In the genomic region with DNA sequence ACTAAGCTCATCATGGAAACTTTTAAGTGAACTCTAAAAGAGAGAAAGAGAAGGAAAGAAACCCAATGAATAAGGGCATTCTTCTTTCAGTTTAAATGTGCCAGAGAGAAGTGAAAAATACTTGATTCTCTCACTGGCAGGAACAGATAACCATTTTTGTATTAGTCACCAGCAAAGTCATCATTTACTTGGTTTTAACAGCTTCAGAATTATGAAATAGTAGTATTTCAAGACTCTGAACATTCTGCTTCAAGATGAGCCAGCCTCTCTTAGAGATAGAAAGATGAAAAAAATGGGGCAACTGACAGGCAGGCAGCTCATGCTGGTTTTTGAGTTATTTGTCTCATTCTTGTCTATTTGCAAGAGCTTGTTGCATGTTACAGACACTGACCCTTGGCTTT, we compare ENCODE assay signal across 8 cellular contexts.
DNase-seq lines count a peak whose midpoint lies in the region; ATAC-seq and FAIRE-seq lines count a peak whose summit lies in the region.

No MANE protein-coding gene starts in this region.

- H2AK5ac ChIP-seq in mesenchymal stem cell (ENCODE audit: low read length, severe bottlenecking): no peak overlapping the region

- H3K27me3 ChIP-seq in mesenchymal stem cell (ENCODE audit: control insufficient read depth in 1 of 2, insufficient read depth in 1 of 2, low read length in 2 of 2) (no peaks in the 10 kb centered on the region), small intestine (ENCODE audit: control insufficient read depth in 2 of 2, insufficient read depth in 2 of 2, low read length in 2 of 2) (no peaks in the 10 kb centered on the region)

- H3K14ac ChIP-seq in mesenchymal stem cell (ENCODE audit: low read length in 2 of 2): no peak overlapping the region

- H3K9me3 ChIP-seq in mesenchymal stem cell (ENCODE audit: control insufficient read depth, low read length): no peaks in the 10 kb centered on the region
- no peaks in the 10 kb centered on the region for H3K9me3 ChIP-seq in small intestine (ENCODE audit: control insufficient read depth, low read depth)

- no peak overlapping the region for H4K8ac ChIP-seq in mesenchymal stem cell (ENCODE audit: low read length)

- no peak overlapping the region for H2AFZ ChIP-seq in mesenchymal stem cell (ENCODE audit: low read depth, low read length)

- H3K4ac ChIP-seq in mesenchymal stem cell (ENCODE audit: low read depth in 1 of 2, low read length in 2 of 2): no peak overlapping the region

- H3K9ac ChIP-seq in mesenchymal stem cell (ENCODE audit: low read length): peak overlapping the region; percentile 49

- H3K4me2 ChIP-seq in mesenchymal stem cell (ENCODE audit: low read length, poor library complexity, severe bottlenecking): no peak overlapping the region

- H3K79me1 ChIP-seq in mesenchymal stem cell (replicated peaks; ENCODE audit: low read length, poor library complexity, severe bottlenecking): no peaks in the 10 kb centered on the region

- FAIRE-seq in small intestine (lab: Jason Lieb, UNC): no peak

- H2BK12ac ChIP-seq in mesenchymal stem cell (ENCODE audit: low read length in 2 of 2): no peak overlapping the region

- H3K23ac ChIP-seq in mesenchymal stem cell (ENCODE audit: low read length in 2 of 2): no peak overlapping the region

- H2BK15ac ChIP-seq in mesenchymal stem cell (ENCODE audit: low read depth, poor library complexity, severe bottlenecking): no peak overlapping the region

- H3K36me3 ChIP-seq in mesenchymal stem cell (ENCODE audit: control insufficient read depth in 1 of 2, insufficient read depth in 2 of 2, low read depth in 1 of 2, low read length in 2 of 2) (no peaks in the 10 kb centered on the region), small intestine (ENCODE audit: control insufficient read depth in 2 of 2, insufficient read depth in 2 of 2, low read length in 2 of 2) (no peaks in the 10 kb centered on the region)

- peak; percentile 67 for ATAC-seq in GM18907 (IDR thresholded peaks at IDR 0.05; ENCODE audit: unreplicated experiment)
- ATAC-seq in HG02885 (IDR thresholded peaks at IDR 0.05; ENCODE audit: poor library complexity, unreplicated experiment): peak; percentile 79

- H3K27ac ChIP-seq in mesenchymal stem cell (ENCODE audit: low read length, poor library complexity, severe bottlenecking) (no peak overlapping the region), small intestine (ENCODE audit: low read depth in 1 of 2, low read length in 1 of 2) (no peak overlapping the region)

- H3K4me1 ChIP-seq in mesenchymal stem cell (ENCODE audit: control insufficient read depth, insufficient read depth, low read depth, low read length) (peaks cover 3% of the 10 kb centered on the region), small intestine (ENCODE audit: control insufficient read depth in 2 of 2, insufficient read depth in 1 of 2, low read depth in 1 of 2, low read length in 1 of 2) (peaks cover 0 to 3% of the 10 kb centered on the region in 2 donors)

- H2BK5ac ChIP-seq in mesenchymal stem cell (ENCODE audit: low read depth, low read length, poor library complexity, severe bottlenecking): no peak overlapping the region

- in situ Hi-C loops in G401 (cut with HindIII; ENCODE audit: low sequenced_read_pairs): no loop called here

- peak; percentile 41 for DNase-seq in RPMI7951 (ENCODE audit: low read depth)
- DNase-seq in mesenchymal stem cell: peak; percentile 68
- no peak for DNase-seq in GF-D8 (lab: John Stamatoyannopoulos, UW)
- no peak for DNase-seq in NCI-H1436 treated with DMSO at 0.1 percent for 48 hours (lab: John Stamatoyannopoulos, UW)
- DNase-seq in small intestine: no peak
- no peak for DNase-seq in G401 (ENCODE audit: low spot score)

- no peak overlapping the region for H4K91ac ChIP-seq in mesenchymal stem cell (ENCODE audit: low read length)

- H3K4me3 ChIP-seq in mesenchymal stem cell (ENCODE audit: insufficient read depth in 1 of 2, low read depth in 1 of 2, low read length in 2 of 2) (no peak overlapping the region), small intestine (ENCODE audit: low read depth in 1 of 2, low read length in 2 of 2) (no peak overlapping the region)

- H2BK120ac ChIP-seq in mesenchymal stem cell (ENCODE audit: low read depth, low read length): no peak overlapping the region

- H3K18ac ChIP-seq in mesenchymal stem cell (ENCODE audit: low read depth in 1 of 2, low read length in 2 of 2): no peak overlapping the region

Comparison
In these comparisons a context has a peak if more than half of its experiments do, and no peak if none do; other contexts are left out.
1. DNase-seq: peak in RPMI7951 (single experiment) and mesenchymal stem cell (single experiment); none in GF-D8 (single experiment), NCI-H1436 treated with DMSO at 0.1 percent for 48 hours (single experiment), small intestine (single experiment) and G401 (single experiment).